ENCODE assay signal across 9 cellular contexts in the genomic region with DNA sequence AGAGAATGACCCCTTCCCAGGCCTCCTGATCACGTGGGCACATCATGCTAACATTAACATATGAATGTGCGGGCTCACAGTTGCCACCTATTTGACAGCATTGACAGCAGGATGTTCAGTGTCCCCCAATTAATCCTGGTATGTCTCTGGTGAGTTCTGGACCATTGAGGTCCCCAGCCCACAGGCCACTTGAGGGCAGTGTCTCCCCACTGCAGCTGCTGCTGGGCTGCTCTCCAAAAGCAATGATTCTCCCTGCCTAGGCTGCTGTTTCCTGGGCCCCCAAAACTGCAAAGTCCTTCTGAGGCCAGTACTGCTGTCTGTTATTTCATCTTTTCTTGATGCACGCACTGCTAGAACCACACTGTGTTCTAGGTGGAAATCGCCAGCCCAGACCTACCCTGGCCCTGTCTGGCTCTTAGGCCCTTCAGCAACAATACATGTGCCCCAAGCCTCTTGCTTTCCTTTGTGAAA. TPM values are rescaled to one million over a fixed set of nuclear protein-coding genes. Genes with fewer than 3 reads are reported as not detected.
DNase-seq lines count a peak whose midpoint lies in the region; ATAC-seq and TF ChIP-seq lines count a peak whose summit lies in the region.
"Had no signal": no experiment of that assay in that cellular context is flagged by ENCODE, and none has a peak within 500 bp of the region (broad histone marks: within the 10 kb centered on the region; RNA-seq: fewer than 3 reads in every experiment).

No MANE protein-coding gene starts in this region.

- peaks cover 5% of the 10 kb centered on the region for H3K27me3 Mint-ChIP-seq in activated CD4-positive, alpha-beta T cell treated with anti-CD3 and anti-CD28 coated beads, Interleukin-2, amount 10 ng/mL, durations not matched to agents 7 days and 5 days
- peaks cover 2% of the 10 kb centered on the region for H3K27me3 Mint-ChIP-seq in nephron progenitor cell (ENCODE audit: low read depth, poor library complexity)
- H3K27me3 Mint-ChIP-seq in stimulated activated memory B cell treated with anti-CD40 and anti-IgM and Interleukin-4, amounts not matched to agents 10 μg/mL and 1 μg/mL and 100 μg/mL, for 72 hours, result peaks cover 42% of the 10 kb centered on the region

- CTCF ChIA-PET in activated CD4-positive, alpha-beta T cell treated with anti-CD3 and anti-CD28 coated beads, Interleukin-2, amount 10 ng/mL, durations not matched to agents 7 days and 5 days (lab: Charles Lee), result no interaction called here

- POLR2A ChIA-PET in activated CD4-positive, alpha-beta T cell treated with anti-CD3 and anti-CD28 coated beads, Interleukin-2, amount 10 ng/mL, durations not matched to agents 7 days and 5 days (lab: Charles Lee), result no interaction called here

- H3K4me3 ChIP-seq in epithelial cell of proximal tubule (ENCODE audit: low read depth, low read length), result no peak overlapping the region

- no peak overlapping the region for H3K27ac Mint-ChIP-seq in activated CD4-positive, alpha-beta T cell treated with anti-CD3 and anti-CD28 coated beads, Interleukin-2, amount 10 ng/mL, durations not matched to agents 7 days and 5 days
- no peak overlapping the region for H3K27ac Mint-ChIP-seq in nephron progenitor cell
- H3K27ac Mint-ChIP-seq in stimulated activated memory B cell treated with anti-CD40 and anti-IgM and Interleukin-4, amounts not matched to agents 10 μg/mL and 1 μg/mL and 100 μg/mL, for 72 hours, result no peak overlapping the region
- H3K27ac Mint-ChIP-seq: CD4-positive, CD25-positive, alpha-beta regulatory T cell had no signal

- H3K4me1 Mint-ChIP-seq in activated CD4-positive, alpha-beta T cell treated with anti-CD3 and anti-CD28 coated beads, Interleukin-2, amount 10 ng/mL, durations not matched to agents 7 days and 5 days, result no peaks in the 10 kb centered on the region
- peaks cover 6% of the 10 kb centered on the region for H3K4me1 Mint-ChIP-seq in nephron progenitor cell
- no peaks in the 10 kb centered on the region for H3K4me1 Mint-ChIP-seq in stimulated activated memory B cell treated with anti-CD40 and anti-IgM and Interleukin-4, amounts not matched to agents 10 μg/mL and 1 μg/mL and 100 μg/mL, for 72 hours
- H3K4me1 Mint-ChIP-seq: CD4-positive, CD25-positive, alpha-beta regulatory T cell had no signal

- H3K4me3 Mint-ChIP-seq in activated CD4-positive, alpha-beta T cell treated with anti-CD3 and anti-CD28 coated beads, Interleukin-2, amount 10 ng/mL, durations not matched to agents 7 days and 5 days, result no peak overlapping the region
- no peak overlapping the region for H3K4me3 Mint-ChIP-seq in nephron progenitor cell
- H3K4me3 Mint-ChIP-seq in stimulated activated memory B cell treated with anti-CD40 and anti-IgM and Interleukin-4, amounts not matched to agents 10 μg/mL and 1 μg/mL and 100 μg/mL, for 72 hours, result no peak overlapping the region
- H3K4me3 Mint-ChIP-seq: CD4-positive, CD25-positive, alpha-beta regulatory T cell had no signal

- peak; percentile 8 for DNase-seq in activated CD4-positive, alpha-beta T cell treated with anti-CD3 and anti-CD28 coated beads for 48 hours
- DNase-seq in activated CD4-positive, alpha-beta T cell treated with anti-CD3 and anti-CD28 coated beads, Interleukin-2, amount 10 ng/mL, durations not matched to agents 7 days and 5 days, result no peak
- DNase-seq in NCI-H774 (lab: John Stamatoyannopoulos, UW), result peak; percentile 37
- DNase-seq in epithelial cell of proximal tubule (ENCODE audit: low read depth), result no peak
- peak; percentile 67 for DNase-seq in nephron progenitor cell
- DNase-seq: CD4-positive, CD25-positive, alpha-beta regulatory T cell had no signal

- TF ChIP-seq CTCF in epithelial cell of proximal tubule (conservative IDR thresholded peaks at IDR 0.05; ENCODE audit: low read depth, low read length) (peak; percentile 89), nephron progenitor cell (IDR thresholded peaks at IDR 0.05) (peak; percentile 87)

- no peak for ATAC-seq in GM18909 (IDR thresholded peaks at IDR 0.05; ENCODE audit: poor library complexity, unreplicated experiment)
- no peak for ATAC-seq in HG02759 (IDR thresholded peaks at IDR 0.05; ENCODE audit: unreplicated experiment)
- ATAC-seq in stimulated activated memory B cell treated with anti-CD40 and anti-IgM and Interleukin-4, amounts not matched to agents 10 μg/mL and 1 μg/mL and 100 μg/mL, for 72 hours, result no peak

- no peaks in the 10 kb centered on the region for H3K36me3 Mint-ChIP-seq in activated CD4-positive, alpha-beta T cell treated with anti-CD3 and anti-CD28 coated beads, Interleukin-2, amount 10 ng/mL, durations not matched to agents 7 days and 5 days (ENCODE audit: low read depth)
- no peaks in the 10 kb centered on the region for H3K36me3 Mint-ChIP-seq in nephron progenitor cell (ENCODE audit: low read depth)
- no peaks in the 10 kb centered on the region for H3K36me3 Mint-ChIP-seq in stimulated activated memory B cell treated with anti-CD40 and anti-IgM and Interleukin-4, amounts not matched to agents 10 μg/mL and 1 μg/mL and 100 μg/mL, for 72 hours
- H3K36me3 Mint-ChIP-seq: CD4-positive, CD25-positive, alpha-beta regulatory T cell had no signal

- H3K9me3 Mint-ChIP-seq in activated CD4-positive, alpha-beta T cell treated with anti-CD3 and anti-CD28 coated beads, Interleukin-2, amount 10 ng/mL, durations not matched to agents 7 days and 5 days, result no peaks in the 10 kb centered on the region
- H3K9me3 Mint-ChIP-seq in nephron progenitor cell, result peaks cover 1% of the 10 kb centered on the region
- H3K9me3 Mint-ChIP-seq in stimulated activated memory B cell treated with anti-CD40 and anti-IgM and Interleukin-4, amounts not matched to agents 10 μg/mL and 1 μg/mL and 100 μg/mL, for 72 hours, result peaks cover 4% of the 10 kb centered on the region

RNA-seq across cellular contexts. Expression of a gene that starts 52.7 kb away (rescaled TPM):
- not detected for total RNA-seq in activated CD4-positive, alpha-beta T cell treated with anti-CD3 and anti-CD28 coated beads, Interleukin-2, amount 10 ng/mL, durations not matched to agents 7 days and 5 days
- 0.36 and 1.3 TPM in 2 replicates for total RNA-seq in epithelial cell of proximal tubule
- total RNA-seq: CD4-positive, CD25-positive, alpha-beta regulatory T cell had no signal

Comparison
In these comparisons a context has a peak if more than half of its experiments do, and no peak if none do; other contexts are left out.
1. DNase-seq: peak in activated CD4-positive, alpha-beta T cell treated with anti-CD3 and anti-CD28 coated beads for 48 hours (single experiment), NCI-H774 (single experiment) and nephron progenitor cell (single experiment); none in activated CD4-positive, alpha-beta T cell treated with anti-CD3 and anti-CD28 coated beads, Interleukin-2, amount 10 ng/mL, durations not matched to agents 7 days and 5 days (single experiment) and epithelial cell of proximal tubule (single experiment).